ENCODE assay signal across 8 cellular contexts in the genomic region with DNA sequence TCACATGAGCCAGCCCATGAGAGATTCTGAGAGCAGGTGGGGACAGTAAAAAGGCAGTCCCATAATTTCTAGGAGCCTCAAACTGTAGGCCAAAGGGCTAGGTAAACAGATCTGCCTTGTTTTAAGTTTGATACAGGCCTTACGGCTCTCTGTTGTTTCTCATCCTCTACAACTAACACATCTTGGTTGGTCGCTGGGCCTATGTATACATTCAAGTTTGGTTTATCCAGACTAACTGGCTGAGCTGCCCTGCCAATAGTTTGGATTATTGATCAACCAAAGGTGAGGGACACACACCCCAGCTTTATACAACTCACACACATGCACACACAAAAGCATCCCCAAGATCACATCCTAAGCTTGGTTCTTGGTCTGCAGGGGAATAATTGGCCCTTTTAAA. TPM values are rescaled to one million over a fixed set of nuclear protein-coding genes. Genes with fewer than 3 reads are reported as not detected.
DNase-seq lines count a peak whose midpoint lies in the region; ATAC-seq, FAIRE-seq and TF ChIP-seq lines count a peak whose summit lies in the region.

No MANE protein-coding gene starts in this region.

- FAIRE-seq in D721Med (lab: Jason Lieb, UNC), result no peak

- peaks cover 11% of the 10 kb centered on the region; the same call in 1 of the 2 replicates for H3F3A ChIP-seq in DOHH2 (ENCODE audit: control insufficient read depth, insufficient read depth)

- DNase-seq in SK-N-MC (ENCODE audit: low read depth, low spot score) (no peak), NCI-H748 (lab: John Stamatoyannopoulos, UW; ENCODE audit: unreplicated experiment) (no peak), D721Med (ENCODE audit: insufficient read length, low spot score) (no peak)
- no peak for DNase-seq in stimulated activated naive CD4-positive, alpha-beta T cell (lab: John Stamatoyannopoulos, UW)

- no peak overlapping the region for H3K27ac ChIP-seq in DOHH2 (ENCODE audit: low read depth, low read length)
- no peak overlapping the region for H3K27ac ChIP-seq in SK-N-MC
- peak overlapping the region; percentile 75 to 88 for H3K27ac ChIP-seq in esophagus (ENCODE audit: low read depth in 2 of 2, low read length in 1 of 2)
- H3K27ac ChIP-seq in rectal smooth muscle tissue (ENCODE audit: low read depth, low read length), result peak overlapping the region; percentile 3

- H3K9me3 ChIP-seq in DOHH2 (ENCODE audit: control insufficient read depth, insufficient read depth, low read length), result no peaks in the 10 kb centered on the region
- no peaks in the 10 kb centered on the region for H3K9me3 ChIP-seq in SK-N-MC (ENCODE audit: low read depth, low read length)
- H3K9me3 ChIP-seq in esophagus (ENCODE audit: control insufficient read depth in 2 of 2, insufficient read depth in 1 of 2, low read depth in 1 of 2, low read length in 1 of 2), result no peaks in the 10 kb centered on the region

- 39 to 45% methylated on average over 2 of the region's 2 CpGs for WGBS in esophagus, 2 donors

- no peak for ATAC-seq in HG03342 (IDR thresholded peaks at IDR 0.05; ENCODE audit: unreplicated experiment)

- H3K9me2 ChIP-seq in DOHH2 (replicated peaks; ENCODE audit: control insufficient read depth, low read length), result no peaks in the 10 kb centered on the region

- H3K4me1 ChIP-seq in DOHH2 (ENCODE audit: control insufficient read depth, low read length), result peaks cover 46% of the 10 kb centered on the region
- peaks cover 0 to 2% of the 10 kb centered on the region in 2 donors for H3K4me1 ChIP-seq in esophagus (ENCODE audit: control insufficient read depth in 2 of 2, insufficient read depth in 2 of 2, low read length in 1 of 2)
- H3K4me1 ChIP-seq in rectal smooth muscle tissue (ENCODE audit: control insufficient read depth, insufficient read depth, low read length), result peaks cover 4% of the 10 kb centered on the region

- H3K9ac ChIP-seq in SK-N-MC (ENCODE audit: insufficient read length), result peak overlapping the region; percentile 82
- H3K9ac ChIP-seq in rectal smooth muscle tissue (ENCODE audit: low read length), result no peak overlapping the region

- peak overlapping the region; percentile 74 for H3K4me3 ChIP-seq in DOHH2 (ENCODE audit: low read length)
- peak overlapping the region; percentile 86 for H3K4me3 ChIP-seq in SK-N-MC
- H3K4me3 ChIP-seq in esophagus (ENCODE audit: low read depth in 1 of 2, low read length in 2 of 2), result peak overlapping the region; percentile 23 to 77
- H3K4me3 ChIP-seq in rectal smooth muscle tissue (ENCODE audit: low read length), result peak overlapping the region; percentile 45

- peaks cover 12% of the 10 kb centered on the region for H3K79me2 ChIP-seq in DOHH2 (ENCODE audit: control insufficient read depth, low read length)

- H3K4me2 ChIP-seq in DOHH2 (ENCODE audit: low read length), result peak overlapping the region; percentile 86

- TF ChIP-seq CTCF in DOHH2 (IDR thresholded peaks at IDR 0.05; ENCODE audit: low read depth, low read length, poor library complexity, severe bottlenecking), result no peak
- TF ChIP-seq CTCF in D721Med (IDR thresholded peaks at IDR 0.05; ENCODE audit: insufficient read depth, missing control alignments), result no peak

- H3K27me3 ChIP-seq in DOHH2 (ENCODE audit: control insufficient read depth, low read length) (peaks cover 32% of the 10 kb centered on the region), esophagus (ENCODE audit: control insufficient read depth in 1 of 2, insufficient read depth in 2 of 2, low read length in 2 of 2) (no peaks in the 10 kb centered on the region), rectal smooth muscle tissue (ENCODE audit: control insufficient read depth, insufficient read depth, low read length) (no peaks in the 10 kb centered on the region)

- H3K36me3 ChIP-seq in DOHH2 (ENCODE audit: control insufficient read depth, low read length) (no peaks in the 10 kb centered on the region), SK-N-MC (ENCODE audit: insufficient read depth, low read length) (peaks cover 31% of the 10 kb centered on the region), esophagus (ENCODE audit: control insufficient read depth in 2 of 2, insufficient read depth in 2 of 2, low read length in 1 of 2) (no peaks in the 10 kb centered on the region), rectal smooth muscle tissue (ENCODE audit: control insufficient read depth, insufficient read depth, low read length) (no peaks in the 10 kb centered on the region)

- H4K20me1 ChIP-seq in DOHH2 (ENCODE audit: control insufficient read depth, insufficient read depth, low read depth, low read length), result peaks cover 13% of the 10 kb centered on the region

RNA-seq across cellular contexts. Expression of gene SIAH2, which starts 3.0 kb away (rescaled TPM):
- polyA plus RNA-seq in esophagus, result 10 to 100 TPM; 16.3 to 32.4 TPM

RNA-seq across cellular contexts. Expression of gene ERICH6, which starts 56.2 kb away (rescaled TPM):
- not detected for polyA plus RNA-seq in esophagus

Comparison
In these comparisons a context has a peak if more than half of its experiments do, and no peak if none do; other contexts are left out.
1. H3K27ac ChIP-seq: peak in esophagus (2 of 2) and rectal smooth muscle tissue (single experiment); none in DOHH2 (single experiment) and SK-N-MC (single experiment).
2. Peak in every context shown above with its lines, with median percentiles within 50 percentile points of each other: H3K4me3 ChIP-seq.